24 cellular contexts compared by ENCODE assay signal in the genomic region with DNA sequence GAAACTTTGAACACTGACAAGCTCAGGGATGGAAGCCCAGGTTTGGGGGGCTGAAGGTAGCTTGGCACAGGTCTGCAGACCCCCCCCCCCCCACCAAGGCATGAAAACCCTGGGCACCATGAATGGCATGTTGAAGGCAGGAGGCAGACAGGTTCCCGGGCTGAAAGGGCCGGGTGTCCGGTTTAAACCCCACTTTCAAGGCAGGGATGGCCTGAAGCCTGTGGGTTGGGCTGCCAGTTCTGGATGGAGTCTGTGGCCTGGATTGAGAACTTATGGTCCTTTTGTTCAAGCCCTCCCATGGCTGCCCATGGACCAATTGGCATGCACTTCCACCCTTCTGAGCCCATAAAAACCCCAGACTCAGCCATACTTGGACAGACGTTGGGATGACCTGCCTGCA.
"Had no signal": no experiment of that assay in that cellular context is flagged by ENCODE, and none has a peak within 500 bp of the region (broad histone marks: within the 10 kb centered on the region; RNA-seq: fewer than 3 reads in every experiment).

No MANE protein-coding gene starts in this region.

- H3K4me1 ChIP-seq: colonic mucosa, esophagus squamous epithelium, gastrocnemius medialis, left lung, lower lobe of right lung had no signal

- H3K4me3 ChIP-seq: colonic mucosa, esophagus squamous epithelium, gastrocnemius medialis, hepatocyte, left lung, lower lobe of right lung, mucosa of descending colon had no signal

- H3K27me3 ChIP-seq: colonic mucosa, esophagus squamous epithelium, gastrocnemius medialis, hepatocyte, left lung had no signal

- H3K36me3 ChIP-seq: colonic mucosa, esophagus squamous epithelium, gastrocnemius medialis, left lung, lower lobe of right lung had no signal

- ATAC-seq: effector memory CD8-positive, alpha-beta T cell; esophagus mucosa; gastrocnemius medialis; left cardiac atrium; left lung; left ventricle myocardium superior; lower lobe of right lung; mucosa of descending colon had no signal

- H3K27ac ChIP-seq: colonic mucosa, epithelial cell of prostate, esophagus squamous epithelium, gastrocnemius medialis, hepatocyte, left lung, lower lobe of right lung had no signal

- DNase-seq: colonic mucosa; cortex of kidney; effector CD8-positive, alpha-beta T cell; effector memory CD8-positive, alpha-beta T cell; endodermal cell; erythroblast; esophagus squamous epithelium; foreskin fibroblast; foreskin melanocyte; gastrocnemius medialis; glutamatergic neuron; head of caudate nucleus; hypothalamus; immature natural killer cell; islet precursor cell; left cardiac atrium; left ventricle myocardium superior; lower lobe of right lung; mesenchymal stem cell; mucosa of descending colon had no signal

- H3K9me3 ChIP-seq: colonic mucosa, esophagus squamous epithelium, gastrocnemius medialis, lower lobe of right lung, mucosa of descending colon had no signal
